8 cellular contexts compared by ENCODE assay signal in genomic region chr6:41591859-41592502, GRCh38. TPM values are rescaled to one million over a fixed set of nuclear protein-coding genes. Genes with fewer than 3 reads are reported as not detected.
DNase-seq lines count a peak whose midpoint lies in the region; ATAC-seq and TF ChIP-seq lines count a peak whose summit lies in the region.

No MANE protein-coding gene starts in this region.

- POLR2A ChIA-PET in CD4-positive, alpha-beta T cell (lab: Charles Lee): no interaction called here

- no peak overlapping the region for H3K27ac ChIP-seq in CD4-positive, alpha-beta T cell (ENCODE audit: low read depth, low read length)
- H3K27ac ChIP-seq in OCI-LY3 (ENCODE audit: low read length): no peak overlapping the region

- no peaks in the 10 kb centered on the region for H3K9me3 ChIP-seq in CD4-positive, alpha-beta T cell (ENCODE audit: control insufficient read depth, low read length)
- H3K9me3 ChIP-seq in OCI-LY3 (ENCODE audit: insufficient read depth, low read length): no peaks in the 10 kb centered on the region

- no peaks in the 10 kb centered on the region for H3K79me2 ChIP-seq in OCI-LY3 (ENCODE audit: low read length)

- CTCF ChIA-PET in CD4-positive, alpha-beta T cell (lab: Charles Lee): interaction anchor here (0.6 to 1.3 kb wide), 4 partner anchors 31 to 167 kb away, joined by 3 to 13 read pairs (median 6); no protein-coding TSS in a partner anchor

- H3K4me1 ChIP-seq in OCI-LY3 (ENCODE audit: low read length): no peaks in the 10 kb centered on the region

- intact Hi-C loops in CD4-positive, alpha-beta T cell (cut with DNase I, micrococcal nuclease): loop anchor here (1.0 to 5.0 kb wide), 4 partner anchors 45 to 223 kb away; partner anchors contain the start of gene FOXP4 (in 1 of the 2)

- peak; percentile 67 to 84 (median 75) for DNase-seq in CD4-positive, alpha-beta T cell
- DNase-seq in activated T-cell treated with anti-CD3 and anti-CD28 coated beads for 1 hour (ENCODE audit: low read depth): peak; percentile 77
- DNase-seq in natural killer cell treated with Interleukin-12 subunit alpha and Interleukin-12 subunit beta and Interleukin-15 and Interleukin-18, amount 100 ng/mL, for 72 hours (ENCODE audit: low spot score): peak; percentile 81
- peak; percentile 37 to 80 (median 65) for DNase-seq in stimulated activated naive CD4-positive, alpha-beta T cell (lab: John Stamatoyannopoulos, UW)

- H3K27ac Mint-ChIP-seq in CD4-positive, alpha-beta T cell: no peak overlapping the region
- H3K27ac Mint-ChIP-seq in natural killer cell treated with Interleukin-12 subunit alpha and Interleukin-12 subunit beta and Interleukin-15 and Interleukin-18, amount 100 ng/mL, for 72 hours: no peak overlapping the region

- H3K4me3 ChIP-seq in OCI-LY3 (ENCODE audit: low read length): no peak overlapping the region

- H3K9me3 Mint-ChIP-seq in CD4-positive, alpha-beta T cell: no peaks in the 10 kb centered on the region
- H3K9me3 Mint-ChIP-seq in natural killer cell treated with Interleukin-12 subunit alpha and Interleukin-12 subunit beta and Interleukin-15 and Interleukin-18, amount 100 ng/mL, for 72 hours: no peaks in the 10 kb centered on the region

- no peak overlapping the region for H2AFZ ChIP-seq in OCI-LY3 (ENCODE audit: low read depth, low read length)

- TF ChIP-seq CTCF in CD4-positive, alpha-beta T cell (IDR thresholded peaks at IDR 0.05): peak; percentile 86
- peak; percentile 89 for TF ChIP-seq CTCF in OCI-LY3 (IDR thresholded peaks at IDR 0.05; ENCODE audit: low read depth, low read length)

- no peak overlapping the region for H3K9ac ChIP-seq in OCI-LY3 (ENCODE audit: low read length)

- H3K27me3 Mint-ChIP-seq in CD4-positive, alpha-beta T cell: no peaks in the 10 kb centered on the region
- H3K27me3 Mint-ChIP-seq in natural killer cell treated with Interleukin-12 subunit alpha and Interleukin-12 subunit beta and Interleukin-15 and Interleukin-18, amount 100 ng/mL, for 72 hours: no peaks in the 10 kb centered on the region

- no peaks in the 10 kb centered on the region for H3K4me1 Mint-ChIP-seq in CD4-positive, alpha-beta T cell (ENCODE audit: low read depth)
- peaks cover 6 to 21% of the 10 kb centered on the region in 2 donors for H3K4me1 Mint-ChIP-seq in natural killer cell treated with Interleukin-12 subunit alpha and Interleukin-12 subunit beta and Interleukin-15 and Interleukin-18, amount 100 ng/mL, for 72 hours (ENCODE audit: low read depth in 2 of 2)

- peaks cover 23% of the 10 kb centered on the region for H3K36me3 ChIP-seq in OCI-LY3 (replicated peaks; ENCODE audit: low read depth, low read length)

- H3K27me3 ChIP-seq in CD4-positive, alpha-beta T cell (ENCODE audit: control insufficient read depth, insufficient read depth, low read length): no peaks in the 10 kb centered on the region
- no peaks in the 10 kb centered on the region for H3K27me3 ChIP-seq in OCI-LY3 (ENCODE audit: low read depth, low read length)

- peaks cover 10% of the 10 kb centered on the region for H3K36me3 Mint-ChIP-seq in CD4-positive, alpha-beta T cell (ENCODE audit: low read depth)
- peaks cover 8% of the 10 kb centered on the region for H3K36me3 Mint-ChIP-seq in natural killer cell treated with Interleukin-12 subunit alpha and Interleukin-12 subunit beta and Interleukin-15 and Interleukin-18, amount 100 ng/mL, for 72 hours

- ATAC-seq in CD4-positive, alpha-beta T cell (ENCODE audit: poor library complexity): peak; percentile 83
- ATAC-seq in HG02885 (IDR thresholded peaks at IDR 0.05; ENCODE audit: poor library complexity, unreplicated experiment) (peak; percentile 41), esophagus mucosa (peak; percentile 64), HG02678 (IDR thresholded peaks at IDR 0.05; ENCODE audit: unreplicated experiment) (no peak)
- ATAC-seq in natural killer cell treated with Interleukin-12 subunit alpha and Interleukin-12 subunit beta and Interleukin-15 and Interleukin-18, amount 100 ng/mL, for 72 hours: peak; percentile 63 to 66

- H3K4me2 ChIP-seq in OCI-LY3 (ENCODE audit: low read length): no peak overlapping the region

- no peak overlapping the region for H3K4me3 Mint-ChIP-seq in CD4-positive, alpha-beta T cell
- H3K4me3 Mint-ChIP-seq in natural killer cell treated with Interleukin-12 subunit alpha and Interleukin-12 subunit beta and Interleukin-15 and Interleukin-18, amount 100 ng/mL, for 72 hours: no peak overlapping the region

- H4K20me1 ChIP-seq in OCI-LY3 (ENCODE audit: insufficient read depth, low read length): no peaks in the 10 kb centered on the region; the same call in 1 of the 2 replicates

RNA-seq across cellular contexts. Expression of gene FOXP4, which starts 45.8 kb away (rescaled TPM):
- total RNA-seq in CD4-positive, alpha-beta T cell: 1 to 10 TPM; 3.7 to 3.9 TPM
- 12.0 TPM for total RNA-seq in esophagus mucosa
- 100 to 1,000 TPM in 1 of 2 donors, 10 to 100 TPM in 1; 52.4 to 110 TPM for total RNA-seq in natural killer cell treated with Interleukin-12 subunit alpha and Interleukin-12 subunit beta and Interleukin-15 and Interleukin-18, amount 100 ng/mL, for 72 hours

RNA-seq across cellular contexts. Expression of gene MDFI, which starts 46.3 kb away (rescaled TPM):
- not detected for total RNA-seq in CD4-positive, alpha-beta T cell
- total RNA-seq in esophagus mucosa: 47.1 TPM
- not detected for total RNA-seq in natural killer cell treated with Interleukin-12 subunit alpha and Interleukin-12 subunit beta and Interleukin-15 and Interleukin-18, amount 100 ng/mL, for 72 hours

Comparison
In these comparisons a context has a peak if more than half of its experiments do, and no peak if none do; other contexts are left out.
1. RNA of gene MDFI, which starts 46.3 kb away (total RNA-seq): 47.1 TPM in esophagus mucosa (single experiment); not detected in CD4-positive, alpha-beta T cell and not detected in natural killer cell treated with Interleukin-12 subunit alpha and Interleukin-12 subunit beta and Interleukin-15 and Interleukin-18, amount 100 ng/mL, for 72 hours; every median in the first group is over 10 times any median in the second.
2. Peak in every context shown above with its lines, with median percentiles within 50 percentile points of each other: DNase-seq.